In genomic region chr1:119140177-119141019, GRCh38 we compare ENCODE assay signal across 1 cellular context.
A peak's percentile ranks its signal among the peaks of the same experiment; 100 is the strongest.
TF ChIP-seq lines count a peak whose summit lies in the region.

TSS of gene WARS2 (minus strand) at chr1:119140653. CDS start at chr1:119140644, 9 bp downstream.

TF ChIP-seq in SK-N-SH, 30 proteins besides CTCF, POLR2A, EP300 and RAD21 (continued from another document):
- TF ChIP-seq, protein P1, sequence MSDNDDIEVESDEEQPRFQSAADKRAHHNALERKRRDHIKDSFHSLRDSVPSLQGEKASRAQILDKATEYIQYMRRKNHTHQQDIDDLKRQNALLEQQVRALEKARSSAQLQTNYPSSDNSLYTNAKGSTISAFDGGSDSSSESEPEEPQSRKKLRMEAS (IDR thresholded peaks at IDR 0.05; ENCODE audit: low read depth) = peak; percentile 89
- TF ChIP-seq RCOR1 (IDR thresholded peaks at IDR 0.05; ENCODE audit: low read length) = no peak
- TF ChIP-seq ELF1 (IDR thresholded peaks at IDR 0.05) = peak; percentile 60; the same call in 1 of the 2 replicates
- TF ChIP-seq JUND (IDR thresholded peaks at IDR 0.05) = no peak
- TF ChIP-seq USF1 (IDR thresholded peaks at IDR 0.05; ENCODE audit: borderline replicate concordance, low read depth) = no peak
- TF ChIP-seq NFIC (IDR thresholded peaks at IDR 0.05; ENCODE audit: borderline replicate concordance) = no peak
- no peak for TF ChIP-seq SIN3A (IDR thresholded peaks at IDR 0.05; ENCODE audit: borderline replicate concordance, low read depth, low read length)
- peak; percentile 60; the same call in 1 of the 2 replicates for TF ChIP-seq ZBTB33 (IDR thresholded peaks at IDR 0.05; ENCODE audit: borderline replicate concordance, low read depth)
